Comparison of ENCODE assay signal across 8 cellular contexts in the genomic region with DNA sequence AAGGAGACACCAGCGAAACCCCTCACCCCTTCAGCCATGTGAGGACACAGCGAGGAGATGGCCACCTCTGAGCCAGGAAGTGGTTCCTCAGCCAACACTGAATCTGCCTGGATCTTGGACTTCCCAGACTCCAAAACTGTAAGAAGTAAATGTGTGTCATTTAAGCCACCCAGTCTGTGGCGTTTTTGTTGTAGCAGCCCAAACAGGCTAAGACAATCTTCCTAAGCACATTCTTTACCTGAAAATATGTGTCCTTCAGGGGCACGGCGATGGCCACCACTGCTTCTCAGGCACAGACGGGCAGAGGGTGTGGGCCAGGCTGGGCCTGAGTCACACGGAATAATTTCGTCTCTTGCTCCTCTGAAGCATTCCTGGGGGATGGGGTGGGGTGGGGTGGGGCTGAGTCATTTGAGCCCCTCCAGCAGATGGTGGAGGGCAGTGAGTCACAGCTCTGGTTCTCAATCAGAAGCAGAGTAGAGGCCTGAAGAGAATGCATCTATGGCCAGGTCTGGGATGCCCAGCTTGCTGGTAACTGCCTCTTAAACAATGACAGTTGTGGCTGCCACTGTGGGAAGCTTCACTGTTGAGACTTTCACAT.
DNase-seq lines count a peak whose midpoint lies in the region; ATAC-seq and TF ChIP-seq lines count a peak whose summit lies in the region.

No MANE protein-coding gene starts in this region.

- no peaks in the 10 kb centered on the region for H3K27me3 Mint-ChIP-seq in activated naive CD8-positive, alpha-beta T cell treated with anti-CD3 and anti-CD28 coated beads, Interleukin-2, amount 50 U/mL, for 24 hours
- H3K27me3 Mint-ChIP-seq in activated naive CD8-positive, alpha-beta T cell treated with anti-CD3 and anti-CD28 coated beads for 36 hours, result no peaks in the 10 kb centered on the region
- H3K27me3 Mint-ChIP-seq in type B pancreatic cell, result no peaks in the 10 kb centered on the region

- peak; percentile 86 for ATAC-seq in activated naive CD8-positive, alpha-beta T cell treated with anti-CD3 and anti-CD28 coated beads, Interleukin-2, amount 50 U/mL, for 24 hours
- no peak for ATAC-seq in HG03439 (IDR thresholded peaks at IDR 0.05; ENCODE audit: unreplicated experiment)

- H3K9me3 Mint-ChIP-seq in activated naive CD8-positive, alpha-beta T cell treated with anti-CD3 and anti-CD28 coated beads, Interleukin-2, amount 50 U/mL, for 24 hours, result peaks cover 24% of the 10 kb centered on the region
- peaks cover 12% of the 10 kb centered on the region for H3K9me3 Mint-ChIP-seq in activated naive CD8-positive, alpha-beta T cell treated with anti-CD3 and anti-CD28 coated beads for 36 hours
- H3K9me3 Mint-ChIP-seq in type B pancreatic cell, result peaks cover under 1% of the 10 kb centered on the region

- peak; percentile 15 for DNase-seq in activated naive CD8-positive, alpha-beta T cell treated with anti-CD3 and anti-CD28 coated beads, Interleukin-2, amount 50 U/mL, for 24 hours
- no peak for DNase-seq in activated naive CD8-positive, alpha-beta T cell treated with anti-CD3 and anti-CD28 coated beads for 36 hours
- DNase-seq in SW480 (ENCODE audit: low spot score) (peak; percentile 93), foreskin melanocyte (peak; percentile 9), type B pancreatic cell (ENCODE audit: extremely low spot score, unreplicated experiment) (no peak), NCI-H1105 (lab: John Stamatoyannopoulos, UW) (no peak), COLO668 (lab: John Stamatoyannopoulos, UW; ENCODE audit: unreplicated experiment) (no peak)

- peaks cover 3% of the 10 kb centered on the region for H3K36me3 Mint-ChIP-seq in activated naive CD8-positive, alpha-beta T cell treated with anti-CD3 and anti-CD28 coated beads, Interleukin-2, amount 50 U/mL, for 24 hours (ENCODE audit: low read depth)
- peaks cover 3% of the 10 kb centered on the region for H3K36me3 Mint-ChIP-seq in activated naive CD8-positive, alpha-beta T cell treated with anti-CD3 and anti-CD28 coated beads for 36 hours
- H3K36me3 Mint-ChIP-seq in type B pancreatic cell, result no peaks in the 10 kb centered on the region

- TF ChIP-seq CTCF in type B pancreatic cell (conservative IDR thresholded peaks at IDR 0.05), result no peak

- no peak overlapping the region for H3K27ac Mint-ChIP-seq in activated naive CD8-positive, alpha-beta T cell treated with anti-CD3 and anti-CD28 coated beads, Interleukin-2, amount 50 U/mL, for 24 hours
- no peak overlapping the region for H3K27ac Mint-ChIP-seq in activated naive CD8-positive, alpha-beta T cell treated with anti-CD3 and anti-CD28 coated beads for 36 hours
- peak overlapping the region; percentile 43 for H3K27ac Mint-ChIP-seq in type B pancreatic cell

- peaks cover 12% of the 10 kb centered on the region for H3K4me1 Mint-ChIP-seq in activated naive CD8-positive, alpha-beta T cell treated with anti-CD3 and anti-CD28 coated beads, Interleukin-2, amount 50 U/mL, for 24 hours
- no peaks in the 10 kb centered on the region for H3K4me1 Mint-ChIP-seq in activated naive CD8-positive, alpha-beta T cell treated with anti-CD3 and anti-CD28 coated beads for 36 hours
- no peaks in the 10 kb centered on the region for H3K4me1 Mint-ChIP-seq in type B pancreatic cell (ENCODE audit: unreplicated experiment)

- H3K4me3 Mint-ChIP-seq in activated naive CD8-positive, alpha-beta T cell treated with anti-CD3 and anti-CD28 coated beads, Interleukin-2, amount 50 U/mL, for 24 hours, result no peak overlapping the region
- H3K4me3 Mint-ChIP-seq in activated naive CD8-positive, alpha-beta T cell treated with anti-CD3 and anti-CD28 coated beads for 36 hours, result no peak overlapping the region
- no peak overlapping the region for H3K4me3 Mint-ChIP-seq in type B pancreatic cell

Comparison
In these comparisons a context has a peak if more than half of its experiments do, and no peak if none do; other contexts are left out.
1. DNase-seq: peak in activated naive CD8-positive, alpha-beta T cell treated with anti-CD3 and anti-CD28 coated beads, Interleukin-2, amount 50 U/mL, for 24 hours (single experiment), SW480 (single experiment) and foreskin melanocyte (single experiment); none in activated naive CD8-positive, alpha-beta T cell treated with anti-CD3 and anti-CD28 coated beads for 36 hours (single experiment), type B pancreatic cell (single experiment), NCI-H1105 (single experiment) and COLO668 (single experiment).